11 cellular contexts compared by ENCODE assay signal in genomic region chr16:56279132-56279531, GRCh38.
A peak's percentile ranks its signal among the peaks of the same experiment; 100 is the strongest.
DNase-seq lines count a peak whose midpoint lies in the region; ATAC-seq, FAIRE-seq and TF ChIP-seq lines count a peak whose summit lies in the region.
"Had no signal": no experiment of that assay in that cellular context is flagged by ENCODE, and none has a peak within 500 bp of the region (broad histone marks: within the 10 kb centered on the region; RNA-seq: fewer than 3 reads in every experiment).

No MANE protein-coding gene starts in this region.

- H3K4me3 ChIP-seq in colonic mucosa: no peak overlapping the region

- H3K36me3 Mint-ChIP-seq in activated B cell treated with CpG ODN at 0.5 μM for 24 hours (ENCODE audit: low read depth) (no peaks in the 10 kb centered on the region), brain (peaks cover 64% of the 10 kb centered on the region)

- H3K27me3 Mint-ChIP-seq in activated B cell treated with CpG ODN at 0.5 μM for 24 hours (peaks cover 5% of the 10 kb centered on the region), brain (no peaks in the 10 kb centered on the region)

- no peak overlapping the region for H3K4me3 Mint-ChIP-seq in activated B cell treated with CpG ODN at 0.5 μM for 24 hours
- no peak overlapping the region for H3K4me3 Mint-ChIP-seq in brain

- intact Hi-C loops in activated B cell treated with CpG ODN at 0.5 μM for 24 hours (cut with micrococcal nuclease): no loop called here
- intact Hi-C loops in colonic mucosa (cut with DNase I): no loop called here

- H3K9me3 ChIP-seq in colonic mucosa: no peaks in the 10 kb centered on the region

- no peak for FAIRE-seq in frontal cortex (lab: Jason Lieb, UNC)
- FAIRE-seq: GM18507, islet of Langerhans had no signal

- DNase-seq in activated B cell treated with CpG ODN at 0.5 μM for 24 hours (no peak), NCI-H510A treated with DMSO at 0.1 percent for 48 hours (lab: John Stamatoyannopoulos, UW) (no peak), COLO829 (ENCODE audit: low spot score) (no peak), frontal cortex (ENCODE audit: low spot score in 2 of 2) (no peak), colonic mucosa (no peak)
- DNase-seq in stimulated activated CD8-positive, alpha-beta memory T cell treated with anti-CD3 and anti-CD28 coated beads, Interleukin-12 subunit alpha, Interleukin-12 subunit beta, amount 100 ng/mL, for 4 hours (ENCODE audit: low read depth): peak; percentile 24
- DNase-seq: KBM-7 had no signal

- no peaks in the 10 kb centered on the region for H3K4me1 ChIP-seq in colonic mucosa

- H3K4me1 Mint-ChIP-seq in activated B cell treated with CpG ODN at 0.5 μM for 24 hours (peaks cover 30% of the 10 kb centered on the region), brain (peaks cover 79% of the 10 kb centered on the region)

- peak; percentile 75 for ATAC-seq in GM21576 (IDR thresholded peaks at IDR 0.05; ENCODE audit: unreplicated experiment)
- ATAC-seq in activated B cell treated with CpG ODN at 0.5 μM for 24 hours (ENCODE audit: low read depth): peak; percentile 31

- no peak for TF ChIP-seq CTCF in activated B cell treated with CpG ODN at 0.5 μM for 24 hours (IDR thresholded peaks at IDR 0.05)
- no peak for TF ChIP-seq CTCF in brain (conservative IDR thresholded peaks at IDR 0.05)
- no peak for TF ChIP-seq CTCF in colonic mucosa (IDR thresholded peaks at IDR 0.05)

- H3K9me3 Mint-ChIP-seq in activated B cell treated with CpG ODN at 0.5 μM for 24 hours (no peaks in the 10 kb centered on the region), brain (peaks cover 4 to 12% (median 10%) of the 10 kb centered on the region in 5 experiments)

- H3K27ac ChIP-seq in colonic mucosa: no peak overlapping the region

- POLR2A ChIA-PET in activated B cell treated with CpG ODN at 0.5 μM for 24 hours (lab: Charles Lee): no interaction called here

- H3K27ac Mint-ChIP-seq in activated B cell treated with CpG ODN at 0.5 μM for 24 hours: no peak overlapping the region
- peak overlapping the region in 4 of 5 experiments; percentile 25 to 91 (median 57) for H3K27ac Mint-ChIP-seq in brain

- no peak overlapping the region for H3K9ac ChIP-seq in colonic mucosa (ENCODE audit: low read depth in 2 of 2, low read length in 2 of 2)

- no peaks in the 10 kb centered on the region for H3K27me3 ChIP-seq in colonic mucosa

- no peaks in the 10 kb centered on the region for H3K36me3 ChIP-seq in colonic mucosa

- CTCF ChIA-PET in activated B cell treated with CpG ODN at 0.5 μM for 24 hours (lab: Charles Lee): no interaction called here
